11 cellular contexts compared by ENCODE assay signal in genomic region chr18:76621184-76621583, GRCh38.
A peak's percentile ranks its signal among the peaks of the same experiment; 100 is the strongest.
DNase-seq lines count a peak whose midpoint lies in the region; ATAC-seq and TF ChIP-seq lines count a peak whose summit lies in the region.
"Had no signal": no experiment of that assay in that cellular context is flagged by ENCODE, and none has a peak within 500 bp of the region (broad histone marks: within the 10 kb centered on the region; RNA-seq: fewer than 3 reads in every experiment).

No MANE protein-coding gene starts in this region.

- peak overlapping the region; percentile 92 to 99 for H3K27ac ChIP-seq in breast epithelium
- H3K27ac ChIP-seq in duodenal mucosa (ENCODE audit: low read depth, low read length) = no peak overlapping the region

- no peak overlapping the region for H3K4me3 Mint-ChIP-seq in MCF 10A (ENCODE audit: unreplicated experiment)

- POLR2A ChIA-PET in MCF 10A (lab: Yijun Ruan, JAX) = interaction anchor here (2.3 to 3.3 kb wide), 5 partner anchors 48 to 128 kb away, joined by 9 to 63 read pairs (median 10); partner anchors contain the start of gene ZNF516

- ATAC-seq in mucosa of descending colon (peak; percentile 45), omental fat pad (ENCODE audit: low FRiP score) (no peak)

- H3K4me1 ChIP-seq in breast epithelium (no peaks in the 10 kb centered on the region), duodenal mucosa (ENCODE audit: control insufficient read depth in 1 of 2, insufficient read depth in 2 of 2, low read length in 2 of 2) (peaks cover 6 to 14% of the 10 kb centered on the region in 2 donors), mucosa of descending colon (ENCODE audit: low read depth) (peaks cover 14% of the 10 kb centered on the region)

- peak overlapping the region in 2 of 3 donors; percentile 49 to 66 for H3K4me3 ChIP-seq in breast epithelium
- H3K4me3 ChIP-seq in duodenal mucosa (ENCODE audit: low read depth in 1 of 2, low read length in 2 of 2) = peak overlapping the region; percentile 32 to 63
- no peak overlapping the region for H3K4me3 ChIP-seq in mucosa of descending colon

- TF ChIP-seq CTCF in breast epithelium (IDR thresholded peaks at IDR 0.05) (no peak), MCF 10A (IDR thresholded peaks at IDR 0.05; ENCODE audit: unreplicated experiment) (no peak), mucosa of descending colon (IDR thresholded peaks at IDR 0.05) (no peak), omental fat pad (IDR thresholded peaks at IDR 0.05) (no peak)

- no peaks in the 10 kb centered on the region for H3K27me3 Mint-ChIP-seq in MCF 10A (ENCODE audit: insufficient read depth, unreplicated experiment)

- BruUV-seq in MCF 10A (replicated peaks; lab: Mats Ljungman, UMichigan) = no TSS peak

- H3K36me3 Mint-ChIP-seq in MCF 10A (ENCODE audit: insufficient read depth, unreplicated experiment) = no peaks in the 10 kb centered on the region

- no peak overlapping the region for H3K27ac Mint-ChIP-seq in MCF 10A (ENCODE audit: low read depth, unreplicated experiment)

- no peak for TF ChIP-seq POLR2A in breast epithelium (IDR thresholded peaks at IDR 0.05)

- H3K27me3 ChIP-seq in breast epithelium (no peaks in the 10 kb centered on the region), duodenal mucosa (ENCODE audit: control insufficient read depth in 1 of 2, insufficient read depth in 2 of 2, low read length in 2 of 2) (no peaks in the 10 kb centered on the region)
- H3K27me3 ChIP-seq: esophagus squamous epithelium, neutrophil had no signal

- CTCF ChIA-PET in MCF 10A (lab: Yijun Ruan, JAX) = interaction anchor here (0.5 to 3.6 kb wide), 15 partner anchors 8 to 223 kb away, joined by 3 to 43 read pairs (median 5); no protein-coding TSS in a partner anchor

- DNase-seq in breast epithelium (ENCODE audit: low spot score in 2 of 2) = no peak
- no peak for DNase-seq in MCF 10A (ENCODE audit: unreplicated experiment)
- no peak for DNase-seq in mucosa of descending colon
- no peak for DNase-seq in omental fat pad (ENCODE audit: low spot score)
- no peak for DNase-seq in activated naive CD4-positive, alpha-beta T cell treated with anti-CD3 and anti-CD28 coated beads, Interleukin-2, amount 50 U/mL, for 16 hours
- DNase-seq in stimulated activated CD4-positive, alpha-beta T cell treated with anti-CD3 and anti-CD28 coated beads, Interleukin-15, amount 100 ng/mL, for 24 hours = no peak
- DNase-seq in GM19238 (ENCODE audit: insufficient read length, low spot score) = no peak
- DNase-seq: esophagus squamous epithelium, NCI-H446 treated with DMSO at 0.1 percent for 48 hours had no signal

- H3K4me1 Mint-ChIP-seq in MCF 10A (ENCODE audit: insufficient read depth, unreplicated experiment) = peaks cover 29% of the 10 kb centered on the region

- intact Hi-C loops in breast epithelium (cut with DNase I; ENCODE audit: low total_unique reads) = no loop called here
- intact Hi-C loops in MCF 10A (cut with micrococcal nuclease) = no loop called here
- intact Hi-C loops in mucosa of descending colon (cut with DNase I, micrococcal nuclease) = no loop called here

- H3K9me3 Mint-ChIP-seq in MCF 10A (ENCODE audit: unreplicated experiment) = no peaks in the 10 kb centered on the region

- H3K36me3 ChIP-seq in breast epithelium (no peaks in the 10 kb centered on the region), duodenal mucosa (ENCODE audit: control insufficient read depth in 1 of 2, insufficient read depth in 2 of 2, low read length in 2 of 2) (no peaks in the 10 kb centered on the region), mucosa of descending colon (ENCODE audit: low read depth) (no peaks in the 10 kb centered on the region)
- H3K36me3 ChIP-seq: esophagus squamous epithelium, neutrophil had no signal

- H3K9me3 ChIP-seq in breast epithelium = no peaks in the 10 kb centered on the region
- H3K9me3 ChIP-seq in duodenal mucosa (ENCODE audit: control insufficient read depth in 1 of 2, low read length in 2 of 2) = no peaks in the 10 kb centered on the region
- H3K9me3 ChIP-seq in mucosa of descending colon = no peaks in the 10 kb centered on the region
- H3K9me3 ChIP-seq: esophagus squamous epithelium, neutrophil had no signal

- no peak overlapping the region for H3K9ac ChIP-seq in duodenal mucosa (ENCODE audit: low read depth in 1 of 2, low read length in 2 of 2)
